Comparison of ENCODE assay signal across 11 cellular contexts in genomic region chr18:13613591-13614317, GRCh38.
A peak's percentile ranks its signal among the peaks of the same experiment; 100 is the strongest.
DNase-seq lines count a peak whose midpoint lies in the region; ATAC-seq, FAIRE-seq and TF ChIP-seq lines count a peak whose summit lies in the region.
"Had no signal": no experiment of that assay in that cellular context is flagged by ENCODE, and none has a peak within 500 bp of the region (broad histone marks: within the 10 kb centered on the region; RNA-seq: fewer than 3 reads in every experiment).

No MANE protein-coding gene starts in this region.

- H3K4me1 Mint-ChIP-seq in activated T-helper 2 cell treated with anti-CD3 and anti-CD28 coated beads, Interferon-gamma antibody, Interleukin-2, Interleukin-4, amounts not matched to agents 10 μg/mL and 5 μg/mL and 100 μg/mL, durations not matched to agents 14 hours and 24 hours and 36 hours (ENCODE audit: low read depth) = peaks cover 83% of the 10 kb centered on the region

- no peaks in the 10 kb centered on the region for H3K9me3 Mint-ChIP-seq in activated T-helper 2 cell treated with anti-CD3 and anti-CD28 coated beads, Interferon-gamma antibody, Interleukin-2, Interleukin-4, amounts not matched to agents 10 μg/mL and 5 μg/mL and 100 μg/mL, durations not matched to agents 14 hours and 24 hours and 36 hours

- H3K4me3 ChIP-seq in psoas muscle = no peak overlapping the region

- FAIRE-seq in frontal cortex (lab: Jason Lieb, UNC) = no peak
- FAIRE-seq: astrocyte had no signal

- no peak for TF ChIP-seq CTCF in psoas muscle (IDR thresholded peaks at IDR 0.05)

- no peaks in the 10 kb centered on the region for H3K36me3 Mint-ChIP-seq in activated T-helper 2 cell treated with anti-CD3 and anti-CD28 coated beads, Interferon-gamma antibody, Interleukin-2, Interleukin-4, amounts not matched to agents 10 μg/mL and 5 μg/mL and 100 μg/mL, durations not matched to agents 14 hours and 24 hours and 36 hours (ENCODE audit: low read depth)

- ATAC-seq in HG02885 (IDR thresholded peaks at IDR 0.05; ENCODE audit: poor library complexity, unreplicated experiment) (peak; percentile 23), psoas muscle (no peak)
- ATAC-seq: foreskin keratinocyte had no signal

- no peaks in the 10 kb centered on the region for H3K27me3 Mint-ChIP-seq in activated T-helper 2 cell treated with anti-CD3 and anti-CD28 coated beads, Interferon-gamma antibody, Interleukin-2, Interleukin-4, amounts not matched to agents 10 μg/mL and 5 μg/mL and 100 μg/mL, durations not matched to agents 14 hours and 24 hours and 36 hours (ENCODE audit: low read depth)

- peak overlapping the region; percentile 78 for H3K4me3 Mint-ChIP-seq in activated T-helper 2 cell treated with anti-CD3 and anti-CD28 coated beads, Interferon-gamma antibody, Interleukin-2, Interleukin-4, amounts not matched to agents 10 μg/mL and 5 μg/mL and 100 μg/mL, durations not matched to agents 14 hours and 24 hours and 36 hours (ENCODE audit: low read depth)

- no peaks in the 10 kb centered on the region for H3K9me3 ChIP-seq in psoas muscle

- peak overlapping the region; percentile 90 for H3K27ac Mint-ChIP-seq in activated T-helper 2 cell treated with anti-CD3 and anti-CD28 coated beads, Interferon-gamma antibody, Interleukin-2, Interleukin-4, amounts not matched to agents 10 μg/mL and 5 μg/mL and 100 μg/mL, durations not matched to agents 14 hours and 24 hours and 36 hours

- no peak for DNase-seq in activated T-helper 2 cell treated with anti-CD3 and anti-CD28 coated beads, Interferon-gamma antibody, Interleukin-2, Interleukin-4, amounts not matched to agents 10 μg/mL and 5 μg/mL and 100 μg/mL, durations not matched to agents 14 hours and 24 hours and 36 hours (ENCODE audit: low spot score)
- no peak for DNase-seq in psoas muscle
- DNase-seq in NCI-H82 treated with DMSO at 0.1 percent for 48 hours (lab: John Stamatoyannopoulos, UW; ENCODE audit: unreplicated experiment) = no peak
- DNase-seq in COLO829 (ENCODE audit: low spot score) = no peak
- no peak for DNase-seq in frontal cortex (ENCODE audit: low spot score in 2 of 2)
- DNase-seq: foreskin keratinocyte; NCI-H345; stimulated activated CD4-positive, alpha-beta T cell treated with anti-CD3 and anti-CD28 coated beads, Interleukin-4, amount 100 ng/mL, for 4 hours had no signal

- peaks cover 26% of the 10 kb centered on the region for H3K4me1 ChIP-seq in psoas muscle
- H3K4me1 ChIP-seq: foreskin keratinocyte had no signal

- intact Hi-C loops in activated T-helper 2 cell treated with anti-CD3 and anti-CD28 coated beads, Interferon-gamma antibody, Interleukin-2, Interleukin-4, amounts not matched to agents 10 μg/mL and 5 μg/mL and 100 μg/mL, durations not matched to agents 14 hours and 24 hours and 36 hours (cut with micrococcal nuclease) = loop anchor here (2.0 to 5.0 kb wide), 5 partner anchors 27 to 397 kb away; no protein-coding TSS in a partner anchor
- intact Hi-C loops in psoas muscle (cut with DNase I) = loop anchor here in 1 of 2 donors (5.0 to 10.0 kb wide), 2 partner anchors 49 to 391 kb away; no protein-coding TSS in a partner anchor

- TF ChIP-seq POLR2A in GM10847 (IDR thresholded peaks at IDR 0.05; ENCODE audit: extremely low read depth, insufficient read length) = peak; percentile 11

- no peaks in the 10 kb centered on the region for H3K36me3 ChIP-seq in psoas muscle (ENCODE audit: insufficient read depth in 1 of 2, low read depth in 1 of 2)

- no peaks in the 10 kb centered on the region for H3K27me3 ChIP-seq in psoas muscle (ENCODE audit: insufficient read depth in 3 of 3, low read length in 2 of 3)

- H3K27ac ChIP-seq in psoas muscle = peak overlapping the region; percentile 92
- H3K27ac ChIP-seq: foreskin keratinocyte had no signal

- 89 to 95% (median 91%) methylated on average over 18 of the region's 18 CpGs for WGBS in psoas muscle, 3 donors
